ENCODE assay signal across 16 cellular contexts in the genomic region with DNA sequence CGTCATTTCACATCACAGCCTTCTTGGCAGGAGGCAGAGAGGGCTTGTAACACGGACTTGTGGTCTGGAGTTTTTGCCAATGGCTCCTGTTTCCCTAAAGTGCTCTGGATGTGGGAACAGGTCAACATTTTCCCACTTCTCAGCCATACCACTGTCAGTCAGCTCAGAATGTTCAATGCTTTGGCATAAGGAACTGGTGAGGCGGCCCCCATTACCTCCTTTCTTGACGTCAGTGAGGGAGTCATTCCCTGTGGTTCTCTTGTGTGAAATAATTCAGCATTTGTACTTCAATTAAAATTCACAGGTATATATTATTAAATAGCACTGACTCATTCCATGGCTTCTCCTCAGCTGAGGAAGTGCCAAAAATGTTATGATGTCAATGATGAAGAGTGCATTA.
DNase-seq lines count a peak whose midpoint lies in the region; ATAC-seq, FAIRE-seq and TF ChIP-seq lines count a peak whose summit lies in the region.
"Had no signal": no experiment of that assay in that cellular context is flagged by ENCODE, and none has a peak within 500 bp of the region (broad histone marks: within the 10 kb centered on the region; RNA-seq: fewer than 3 reads in every experiment).

No MANE protein-coding gene starts in this region.

- H3K27me3 ChIP-seq in bronchial epithelial cell (ENCODE audit: control insufficient read depth, insufficient read depth, low read length) = no peaks in the 10 kb centered on the region

- TF ChIP-seq CTCF in AG10803 (conservative IDR thresholded peaks at IDR 0.05; ENCODE audit: low read length) = no peak
- no peak for TF ChIP-seq CTCF in bronchial epithelial cell (IDR thresholded peaks at IDR 0.05; ENCODE audit: insufficient read depth, low read length, severe bottlenecking)
- no peak for TF ChIP-seq CTCF in fibroblast of the aortic adventitia (IDR thresholded peaks at IDR 0.05; ENCODE audit: insufficient read depth, low read length)

- no peak for ATAC-seq in HG03025 (IDR thresholded peaks at IDR 0.05; ENCODE audit: low FRiP score, unreplicated experiment)
- ATAC-seq: PC-3 had no signal

- no peaks in the 10 kb centered on the region for H3K36me3 ChIP-seq in bronchial epithelial cell (ENCODE audit: control insufficient read depth, insufficient read depth, low read length)
- H3K36me3 ChIP-seq: HAP-1 had no signal

- no peak overlapping the region for H3K4me3 ChIP-seq in AG10803 (ENCODE audit: low read length)
- no peak overlapping the region for H3K4me3 ChIP-seq in bronchial epithelial cell (ENCODE audit: low read depth, low read length)
- H3K4me3 ChIP-seq in fibroblast of the aortic adventitia (ENCODE audit: low read depth, low read length) = no peak overlapping the region
- H3K4me3 ChIP-seq: HAP-1 had no signal

- no peak for FAIRE-seq in bronchial epithelial cell (lab: Jason Lieb, UNC)
- no peak for FAIRE-seq in HTR-8/SVneo (lab: Jason Lieb, UNC)

- DNase-seq in AG10803 (ENCODE audit: low read depth) = peak; percentile 20
- DNase-seq in amniotic epithelial cell (ENCODE audit: low read depth) = peak; percentile 20
- DNase-seq in bronchial epithelial cell (ENCODE audit: low read depth) = peak; percentile 50
- peak; percentile 59 for DNase-seq in fibroblast of the aortic adventitia (ENCODE audit: low read depth)
- no peak for DNase-seq in NCI-H774 (lab: John Stamatoyannopoulos, UW)
- DNase-seq in HTR-8/SVneo (ENCODE audit: insufficient read length, low spot score) = no peak
- DNase-seq in SHP77 treated with DMSO at 0.1 percent for 48 hours (lab: John Stamatoyannopoulos, UW) = no peak
- DNase-seq: GDM1, KBM-7, NCI-H1417 treated with DMSO at 0.1 percent for 48 hours, NCI-H1930, NCI-H226, NCI-H524 treated with DMSO at 0.1 percent for 48 hours, PC-3 had no signal

Comparison
In these comparisons a context has a peak if more than half of its experiments do, and no peak if none do; other contexts are left out.
1. DNase-seq: peak in AG10803 (single experiment), amniotic epithelial cell (single experiment), bronchial epithelial cell (single experiment) and fibroblast of the aortic adventitia (single experiment); none in NCI-H774 (single experiment), HTR-8/SVneo (single experiment) and SHP77 treated with DMSO at 0.1 percent for 48 hours (single experiment).